1 cellular context compared by ENCODE assay signal in the genomic region with DNA sequence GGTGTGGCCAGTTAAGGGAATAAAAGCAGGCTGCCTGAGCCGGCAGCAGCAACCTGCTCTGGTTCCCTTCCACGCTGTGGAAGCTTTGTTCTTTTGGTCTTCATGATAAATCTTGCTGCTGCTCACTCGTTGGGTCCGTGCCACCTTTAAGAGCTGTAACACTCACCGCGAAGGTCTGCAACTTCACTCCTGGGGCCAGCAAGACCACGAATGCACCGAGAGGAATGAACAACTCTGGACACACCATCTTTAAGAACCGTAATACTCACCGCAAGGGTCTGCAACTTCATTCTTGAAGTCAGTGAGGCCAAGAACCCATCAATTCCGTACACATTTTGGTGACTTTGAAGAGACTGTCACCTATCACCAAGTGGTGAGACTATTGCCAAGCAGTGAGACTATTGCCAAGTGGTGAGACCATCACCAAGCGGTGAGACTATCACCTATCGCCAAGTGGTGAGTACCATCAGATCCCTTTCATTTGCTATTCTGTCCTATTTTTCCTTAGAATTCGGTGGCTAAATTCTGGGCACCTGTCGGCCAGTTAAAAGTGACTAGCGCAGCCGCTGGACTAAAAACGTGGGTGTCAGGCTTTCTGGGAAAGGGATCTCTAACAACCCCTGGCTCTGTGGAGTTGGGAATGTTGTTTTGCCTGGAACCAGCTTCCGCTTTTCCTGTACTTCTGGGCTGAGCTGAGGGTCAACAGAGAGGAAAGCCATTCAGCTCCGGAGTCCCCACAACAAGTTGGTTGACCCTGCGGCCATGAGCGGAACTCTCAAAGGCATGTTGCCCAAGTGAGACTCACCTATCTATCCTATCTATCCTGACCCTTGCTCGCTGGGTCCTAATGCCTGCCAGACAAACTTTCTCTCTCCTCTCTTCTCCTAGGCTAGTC.
TF ChIP-seq lines count a peak whose summit lies in the region.

A gene with protein sequence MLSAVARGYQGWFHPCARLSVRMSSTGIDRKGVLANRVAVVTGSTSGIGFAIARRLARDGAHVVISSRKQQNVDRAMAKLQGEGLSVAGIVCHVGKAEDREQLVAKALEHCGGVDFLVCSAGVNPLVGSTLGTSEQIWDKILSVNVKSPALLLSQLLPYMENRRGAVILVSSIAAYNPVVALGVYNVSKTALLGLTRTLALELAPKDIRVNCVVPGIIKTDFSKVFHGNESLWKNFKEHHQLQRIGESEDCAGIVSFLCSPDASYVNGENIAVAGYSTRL (plus strand): TSS at position 48 of the 895 bp plus-strand sequence. CDS start 2,501 bp downstream, outside the sequence.

TF ChIP-seq in HepG2, 621 proteins besides CTCF, POLR2A, EP300 and RAD21 (continued from another document and continues in another):
- no peak for TF ChIP-seq ZFP90 (CRISPR knock-in tag; IDR thresholded peaks at IDR 0.05; ENCODE audit: borderline replicate concordance)
- TF ChIP-seq, protein P1, sequence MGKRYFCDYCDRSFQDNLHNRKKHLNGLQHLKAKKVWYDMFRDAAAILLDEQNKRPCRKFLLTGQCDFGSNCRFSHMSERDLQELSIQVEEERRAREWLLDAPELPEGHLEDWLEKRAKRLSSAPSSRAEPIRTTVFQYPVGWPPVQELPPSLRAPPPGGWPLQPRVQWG (CRISPR knock-in tag; IDR thresholded peaks at IDR 0.05; ENCODE audit: borderline replicate concordance, low read depth) = no peak
- no peak for TF ChIP-seq REL (CRISPR knock-in tag; conservative IDR thresholded peaks at IDR 0.05)
- TF ChIP-seq, protein P2, sequence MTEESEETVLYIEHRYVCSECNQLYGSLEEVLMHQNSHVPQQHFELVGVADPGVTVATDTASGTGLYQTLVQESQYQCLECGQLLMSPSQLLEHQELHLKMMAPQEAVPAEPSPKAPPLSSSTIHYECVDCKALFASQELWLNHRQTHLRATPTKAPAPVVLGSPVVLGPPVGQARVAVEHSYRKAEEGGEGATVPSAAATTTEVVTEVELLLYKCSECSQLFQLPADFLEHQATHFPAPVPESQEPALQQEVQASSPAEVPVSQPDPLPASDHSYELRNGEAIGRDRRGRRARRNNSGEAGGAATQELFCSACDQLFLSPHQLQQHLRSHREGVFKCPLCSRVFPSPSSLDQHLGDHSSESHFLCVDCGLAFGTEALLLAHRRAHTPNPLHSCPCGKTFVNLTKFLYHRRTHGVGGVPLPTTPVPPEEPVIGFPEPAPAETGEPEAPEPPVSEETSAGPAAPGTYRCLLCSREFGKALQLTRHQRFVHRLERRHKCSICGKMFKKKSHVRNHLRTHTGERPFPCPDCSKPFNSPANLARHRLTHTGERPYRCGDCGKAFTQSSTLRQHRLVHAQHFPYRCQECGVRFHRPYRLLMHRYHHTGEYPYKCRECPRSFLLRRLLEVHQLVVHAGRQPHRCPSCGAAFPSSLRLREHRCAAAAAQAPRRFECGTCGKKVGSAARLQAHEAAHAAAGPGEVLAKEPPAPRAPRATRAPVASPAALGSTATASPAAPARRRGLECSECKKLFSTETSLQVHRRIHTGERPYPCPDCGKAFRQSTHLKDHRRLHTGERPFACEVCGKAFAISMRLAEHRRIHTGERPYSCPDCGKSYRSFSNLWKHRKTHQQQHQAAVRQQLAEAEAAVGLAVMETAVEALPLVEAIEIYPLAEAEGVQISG (CRISPR knock-in tag; IDR thresholded peaks at IDR 0.05) = no peak
- TF ChIP-seq ZNF577 (CRISPR knock-in tag; IDR thresholded peaks at IDR 0.05; ENCODE audit: borderline replicate concordance, low read depth) = peak; percentile 90; the same call in 1 of the 2 replicates
- TF ChIP-seq CHCHD3 (CRISPR knock-in tag; IDR thresholded peaks at IDR 0.05) = peak; percentile 98
- peak; percentile 90 for TF ChIP-seq ZNF761 (CRISPR knock-in tag; conservative IDR thresholded peaks at IDR 0.05)
- TF ChIP-seq HOXA9 (CRISPR knock-in tag; IDR thresholded peaks at IDR 0.05; ENCODE audit: borderline replicate concordance) = no peak
- TF ChIP-seq TBL1XR1 (IDR thresholded peaks at IDR 0.05; ENCODE audit: borderline replicate concordance, low read length, partially characterized antibody) = peak; percentile 93
- peak; percentile 99 for TF ChIP-seq BORCS8-MEF2B (CRISPR knock-in tag; IDR thresholded peaks at IDR 0.05)
- TF ChIP-seq, protein P3, sequence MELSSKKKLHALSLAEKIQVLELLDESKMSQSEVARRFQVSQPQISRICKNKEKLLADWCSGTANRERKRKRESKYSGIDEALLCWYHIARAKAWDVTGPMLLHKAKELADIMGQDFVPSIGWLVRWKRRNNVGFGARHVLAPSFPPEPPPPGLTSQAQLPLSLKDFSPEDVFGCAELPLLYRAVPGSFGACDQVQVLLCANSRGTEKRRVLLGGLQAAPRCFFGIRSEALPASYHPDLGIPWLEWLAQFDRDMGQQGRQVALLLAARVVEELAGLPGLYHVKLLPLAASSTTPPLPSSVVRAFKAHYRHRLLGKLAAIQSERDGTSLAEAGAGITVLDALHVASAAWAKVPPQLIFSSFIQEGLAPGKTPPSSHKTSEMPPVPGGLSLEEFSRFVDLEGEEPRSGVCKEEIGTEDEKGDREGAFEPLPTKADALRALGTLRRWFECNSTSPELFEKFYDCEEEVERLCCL (CRISPR knock-in tag; IDR thresholded peaks at IDR 0.05; ENCODE audit: borderline replicate concordance) = peak; percentile 22; the same call in 1 of the 2 replicates
- TF ChIP-seq ZNF772 (CRISPR knock-in tag; IDR thresholded peaks at IDR 0.05) = peak; percentile 92
- peak; percentile 40; the same call in 1 of the 2 replicates for TF ChIP-seq SMAD9 (CRISPR knock-in tag; IDR thresholded peaks at IDR 0.05)
- no peak for TF ChIP-seq STAG1 (CRISPR knock-in tag; IDR thresholded peaks at IDR 0.05)
- TF ChIP-seq ZNF121 (CRISPR knock-in tag; IDR thresholded peaks at IDR 0.05) = no peak
- TF ChIP-seq, protein P4, sequence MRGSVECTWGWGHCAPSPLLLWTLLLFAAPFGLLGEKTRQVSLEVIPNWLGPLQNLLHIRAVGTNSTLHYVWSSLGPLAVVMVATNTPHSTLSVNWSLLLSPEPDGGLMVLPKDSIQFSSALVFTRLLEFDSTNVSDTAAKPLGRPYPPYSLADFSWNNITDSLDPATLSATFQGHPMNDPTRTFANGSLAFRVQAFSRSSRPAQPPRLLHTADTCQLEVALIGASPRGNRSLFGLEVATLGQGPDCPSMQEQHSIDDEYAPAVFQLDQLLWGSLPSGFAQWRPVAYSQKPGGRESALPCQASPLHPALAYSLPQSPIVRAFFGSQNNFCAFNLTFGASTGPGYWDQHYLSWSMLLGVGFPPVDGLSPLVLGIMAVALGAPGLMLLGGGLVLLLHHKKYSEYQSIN (CRISPR knock-in tag; IDR thresholded peaks at IDR 0.05; ENCODE audit: borderline replicate concordance) = no peak
- TF ChIP-seq ZMYM2 (CRISPR knock-in tag; IDR thresholded peaks at IDR 0.05) = no peak
- TF ChIP-seq SNAI1 (CRISPR knock-in tag; IDR thresholded peaks at IDR 0.05; ENCODE audit: borderline replicate concordance) = no peak
- no peak for TF ChIP-seq PCBP2 (optimal IDR thresholded peaks at IDR 0.05; ENCODE audit: low read depth, low read length, poor library complexity, severe bottlenecking)
- TF ChIP-seq, protein P5, sequence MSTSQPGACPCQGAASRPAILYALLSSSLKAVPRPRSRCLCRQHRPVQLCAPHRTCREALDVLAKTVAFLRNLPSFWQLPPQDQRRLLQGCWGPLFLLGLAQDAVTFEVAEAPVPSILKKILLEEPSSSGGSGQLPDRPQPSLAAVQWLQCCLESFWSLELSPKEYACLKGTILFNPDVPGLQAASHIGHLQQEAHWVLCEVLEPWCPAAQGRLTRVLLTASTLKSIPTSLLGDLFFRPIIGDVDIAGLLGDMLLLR (CRISPR knock-in tag; IDR thresholded peaks at IDR 0.05) = no peak
- TF ChIP-seq, protein P6, sequence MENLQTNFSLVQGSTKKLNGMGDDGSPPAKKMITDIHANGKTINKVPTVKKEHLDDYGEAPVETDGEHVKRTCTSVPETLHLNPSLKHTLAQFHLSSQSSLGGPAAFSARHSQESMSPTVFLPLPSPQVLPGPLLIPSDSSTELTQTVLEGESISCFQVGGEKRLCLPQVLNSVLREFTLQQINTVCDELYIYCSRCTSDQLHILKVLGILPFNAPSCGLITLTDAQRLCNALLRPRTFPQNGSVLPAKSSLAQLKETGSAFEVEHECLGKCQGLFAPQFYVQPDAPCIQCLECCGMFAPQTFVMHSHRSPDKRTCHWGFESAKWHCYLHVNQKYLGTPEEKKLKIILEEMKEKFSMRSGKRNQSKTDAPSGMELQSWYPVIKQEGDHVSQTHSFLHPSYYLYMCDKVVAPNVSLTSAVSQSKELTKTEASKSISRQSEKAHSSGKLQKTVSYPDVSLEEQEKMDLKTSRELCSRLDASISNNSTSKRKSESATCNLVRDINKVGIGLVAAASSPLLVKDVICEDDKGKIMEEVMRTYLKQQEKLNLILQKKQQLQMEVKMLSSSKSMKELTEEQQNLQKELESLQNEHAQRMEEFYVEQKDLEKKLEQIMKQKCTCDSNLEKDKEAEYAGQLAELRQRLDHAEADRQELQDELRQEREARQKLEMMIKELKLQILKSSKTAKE (CRISPR knock-in tag; IDR thresholded peaks at IDR 0.05; ENCODE audit: borderline replicate concordance) = no peak
- no peak for TF ChIP-seq TAF15 (IDR thresholded peaks at IDR 0.05; ENCODE audit: low read depth, low read length, poor library complexity, severe bottlenecking)
- TF ChIP-seq ZNF205 (CRISPR knock-in tag; IDR thresholded peaks at IDR 0.05) = peak; percentile 96
- TF ChIP-seq ZNF101 (CRISPR knock-in tag; IDR thresholded peaks at IDR 0.05; ENCODE audit: borderline replicate concordance, low read depth) = peak; percentile 96
- TF ChIP-seq CHD2 (IDR thresholded peaks at IDR 0.05; ENCODE audit: low read depth, low read length) = peak; percentile 67; the same call in 1 of the 2 replicates
- TF ChIP-seq, protein P7, sequence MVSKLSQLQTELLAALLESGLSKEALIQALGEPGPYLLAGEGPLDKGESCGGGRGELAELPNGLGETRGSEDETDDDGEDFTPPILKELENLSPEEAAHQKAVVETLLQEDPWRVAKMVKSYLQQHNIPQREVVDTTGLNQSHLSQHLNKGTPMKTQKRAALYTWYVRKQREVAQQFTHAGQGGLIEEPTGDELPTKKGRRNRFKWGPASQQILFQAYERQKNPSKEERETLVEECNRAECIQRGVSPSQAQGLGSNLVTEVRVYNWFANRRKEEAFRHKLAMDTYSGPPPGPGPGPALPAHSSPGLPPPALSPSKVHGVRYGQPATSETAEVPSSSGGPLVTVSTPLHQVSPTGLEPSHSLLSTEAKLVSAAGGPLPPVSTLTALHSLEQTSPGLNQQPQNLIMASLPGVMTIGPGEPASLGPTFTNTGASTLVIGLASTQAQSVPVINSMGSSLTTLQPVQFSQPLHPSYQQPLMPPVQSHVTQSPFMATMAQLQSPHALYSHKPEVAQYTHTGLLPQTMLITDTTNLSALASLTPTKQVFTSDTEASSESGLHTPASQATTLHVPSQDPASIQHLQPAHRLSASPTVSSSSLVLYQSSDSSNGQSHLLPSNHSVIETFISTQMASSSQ (IDR thresholded peaks at IDR 0.05; ENCODE audit: low read depth) = no peak
- TF ChIP-seq, protein P7 (CRISPR knock-in tag; IDR thresholded peaks at IDR 0.05; ENCODE audit: borderline replicate concordance) = peak; percentile 78
- TF ChIP-seq NBN (conservative IDR thresholded peaks at IDR 0.05) = no peak
- peak in 1 of 2 experiments; percentile 99; a peak in 2 of 4 replicates for TF ChIP-seq KLF16 (CRISPR knock-in tag; IDR thresholded peaks at IDR 0.05)
- peak; percentile 93 for TF ChIP-seq ZNF441 (CRISPR knock-in tag; IDR thresholded peaks at IDR 0.05; ENCODE audit: borderline replicate concordance)
- TF ChIP-seq, protein P8, sequence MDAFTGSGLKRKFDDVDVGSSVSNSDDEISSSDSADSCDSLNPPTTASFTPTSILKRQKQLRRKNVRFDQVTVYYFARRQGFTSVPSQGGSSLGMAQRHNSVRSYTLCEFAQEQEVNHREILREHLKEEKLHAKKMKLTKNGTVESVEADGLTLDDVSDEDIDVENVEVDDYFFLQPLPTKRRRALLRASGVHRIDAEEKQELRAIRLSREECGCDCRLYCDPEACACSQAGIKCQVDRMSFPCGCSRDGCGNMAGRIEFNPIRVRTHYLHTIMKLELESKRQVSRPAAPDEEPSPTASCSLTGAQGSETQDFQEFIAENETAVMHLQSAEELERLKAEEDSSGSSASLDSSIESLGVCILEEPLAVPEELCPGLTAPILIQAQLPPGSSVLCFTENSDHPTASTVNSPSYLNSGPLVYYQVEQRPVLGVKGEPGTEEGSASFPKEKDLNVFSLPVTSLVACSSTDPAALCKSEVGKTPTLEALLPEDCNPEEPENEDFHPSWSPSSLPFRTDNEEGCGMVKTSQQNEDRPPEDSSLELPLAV (CRISPR knock-in tag; conservative IDR thresholded peaks at IDR 0.05; ENCODE audit: low read depth) = no peak
- TF ChIP-seq TAF1 (CRISPR knock-in tag; IDR thresholded peaks at IDR 0.05) = peak; percentile 95
- TF ChIP-seq MIER3 (CRISPR knock-in tag; IDR thresholded peaks at IDR 0.05; ENCODE audit: borderline replicate concordance) = peak; percentile 100
- peak; percentile 90; the same call in 1 of the 2 replicates for TF ChIP-seq ATRX (CRISPR knock-in tag; IDR thresholded peaks at IDR 0.05; ENCODE audit: borderline replicate concordance)
- TF ChIP-seq, protein P9, sequence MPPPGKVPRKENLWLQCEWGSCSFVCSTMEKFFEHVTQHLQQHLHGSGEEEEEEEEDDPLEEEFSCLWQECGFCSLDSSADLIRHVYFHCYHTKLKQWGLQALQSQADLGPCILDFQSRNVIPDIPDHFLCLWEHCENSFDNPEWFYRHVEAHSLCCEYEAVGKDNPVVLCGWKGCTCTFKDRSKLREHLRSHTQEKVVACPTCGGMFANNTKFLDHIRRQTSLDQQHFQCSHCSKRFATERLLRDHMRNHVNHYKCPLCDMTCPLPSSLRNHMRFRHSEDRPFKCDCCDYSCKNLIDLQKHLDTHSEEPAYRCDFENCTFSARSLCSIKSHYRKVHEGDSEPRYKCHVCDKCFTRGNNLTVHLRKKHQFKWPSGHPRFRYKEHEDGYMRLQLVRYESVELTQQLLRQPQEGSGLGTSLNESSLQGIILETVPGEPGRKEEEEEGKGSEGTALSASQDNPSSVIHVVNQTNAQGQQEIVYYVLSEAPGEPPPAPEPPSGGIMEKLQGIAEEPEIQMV (CRISPR knock-in tag; IDR thresholded peaks at IDR 0.05; ENCODE audit: low read depth) = peak; percentile 95
- TF ChIP-seq SOX5 (CRISPR knock-in tag; IDR thresholded peaks at IDR 0.05; ENCODE audit: borderline replicate concordance) = peak; percentile 82
- TF ChIP-seq, protein P10, sequence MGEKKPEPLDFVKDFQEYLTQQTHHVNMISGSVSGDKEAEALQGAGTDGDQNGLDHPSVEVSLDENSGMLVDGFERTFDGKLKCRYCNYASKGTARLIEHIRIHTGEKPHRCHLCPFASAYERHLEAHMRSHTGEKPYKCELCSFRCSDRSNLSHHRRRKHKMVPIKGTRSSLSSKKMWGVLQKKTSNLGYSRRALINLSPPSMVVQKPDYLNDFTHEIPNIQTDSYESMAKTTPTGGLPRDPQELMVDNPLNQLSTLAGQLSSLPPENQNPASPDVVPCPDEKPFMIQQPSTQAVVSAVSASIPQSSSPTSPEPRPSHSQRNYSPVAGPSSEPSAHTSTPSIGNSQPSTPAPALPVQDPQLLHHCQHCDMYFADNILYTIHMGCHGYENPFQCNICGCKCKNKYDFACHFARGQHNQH (CRISPR knock-in tag; IDR thresholded peaks at IDR 0.05) = peak; percentile 98
- TF ChIP-seq KLF15 (CRISPR knock-in tag; IDR thresholded peaks at IDR 0.05; ENCODE audit: borderline replicate concordance) = no peak
